In the genomic region with DNA sequence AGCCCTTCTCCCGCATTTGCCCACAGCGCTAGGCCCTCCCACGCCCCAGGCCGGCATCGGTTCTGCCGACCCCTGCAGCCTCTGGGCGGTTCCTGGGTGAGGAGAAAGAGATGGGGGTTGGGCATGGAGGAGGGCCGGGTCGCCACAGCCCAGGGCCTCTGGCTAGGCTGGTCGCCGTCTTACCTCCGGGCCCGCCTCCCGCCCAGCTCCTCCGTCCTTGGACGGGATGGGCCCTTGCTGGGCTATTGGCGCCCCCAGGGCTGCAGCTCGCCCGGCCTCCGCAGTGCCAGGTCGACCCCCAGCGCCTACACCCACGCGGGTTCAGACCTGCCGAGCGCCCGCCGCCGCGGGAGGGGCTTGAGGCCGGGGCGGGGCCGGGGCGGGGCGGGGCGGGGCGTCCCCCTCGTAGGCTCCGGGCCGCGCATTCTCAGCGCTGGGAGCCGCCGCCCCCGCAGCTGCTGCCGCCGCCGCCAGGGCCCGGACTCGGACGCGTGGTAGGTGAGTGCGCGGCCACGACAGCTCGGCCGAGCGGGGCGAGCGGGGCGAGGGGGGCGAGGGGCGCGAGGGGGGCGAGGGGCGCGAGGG, we compare ENCODE assay signal across 1 cellular context.
A peak's percentile ranks its signal among the peaks of the same experiment; 100 is the strongest.
TF ChIP-seq lines count a peak whose summit lies in the region.

TSS of gene CD151 (plus strand) at position 424 of the 585 bp plus-strand sequence. CDS start 3,118 bp downstream, outside the sequence.

TF ChIP-seq in HepG2, 621 proteins besides CTCF, POLR2A, EP300 and RAD21 (continued from another document and continues in another):
- no peak for TF ChIP-seq TERF1 (CRISPR knock-in tag; IDR thresholded peaks at IDR 0.05)
- no peak for TF ChIP-seq ZNF235 (CRISPR knock-in tag; IDR thresholded peaks at IDR 0.05; ENCODE audit: borderline replicate concordance)
- no peak for TF ChIP-seq ZNF773 (CRISPR knock-in tag; IDR thresholded peaks at IDR 0.05; ENCODE audit: borderline replicate concordance)
- peak; percentile 51; the same call in 1 of the 2 replicates for TF ChIP-seq RBFOX2 (IDR thresholded peaks at IDR 0.05; ENCODE audit: low read depth, low read length)
- TF ChIP-seq, protein P1, sequence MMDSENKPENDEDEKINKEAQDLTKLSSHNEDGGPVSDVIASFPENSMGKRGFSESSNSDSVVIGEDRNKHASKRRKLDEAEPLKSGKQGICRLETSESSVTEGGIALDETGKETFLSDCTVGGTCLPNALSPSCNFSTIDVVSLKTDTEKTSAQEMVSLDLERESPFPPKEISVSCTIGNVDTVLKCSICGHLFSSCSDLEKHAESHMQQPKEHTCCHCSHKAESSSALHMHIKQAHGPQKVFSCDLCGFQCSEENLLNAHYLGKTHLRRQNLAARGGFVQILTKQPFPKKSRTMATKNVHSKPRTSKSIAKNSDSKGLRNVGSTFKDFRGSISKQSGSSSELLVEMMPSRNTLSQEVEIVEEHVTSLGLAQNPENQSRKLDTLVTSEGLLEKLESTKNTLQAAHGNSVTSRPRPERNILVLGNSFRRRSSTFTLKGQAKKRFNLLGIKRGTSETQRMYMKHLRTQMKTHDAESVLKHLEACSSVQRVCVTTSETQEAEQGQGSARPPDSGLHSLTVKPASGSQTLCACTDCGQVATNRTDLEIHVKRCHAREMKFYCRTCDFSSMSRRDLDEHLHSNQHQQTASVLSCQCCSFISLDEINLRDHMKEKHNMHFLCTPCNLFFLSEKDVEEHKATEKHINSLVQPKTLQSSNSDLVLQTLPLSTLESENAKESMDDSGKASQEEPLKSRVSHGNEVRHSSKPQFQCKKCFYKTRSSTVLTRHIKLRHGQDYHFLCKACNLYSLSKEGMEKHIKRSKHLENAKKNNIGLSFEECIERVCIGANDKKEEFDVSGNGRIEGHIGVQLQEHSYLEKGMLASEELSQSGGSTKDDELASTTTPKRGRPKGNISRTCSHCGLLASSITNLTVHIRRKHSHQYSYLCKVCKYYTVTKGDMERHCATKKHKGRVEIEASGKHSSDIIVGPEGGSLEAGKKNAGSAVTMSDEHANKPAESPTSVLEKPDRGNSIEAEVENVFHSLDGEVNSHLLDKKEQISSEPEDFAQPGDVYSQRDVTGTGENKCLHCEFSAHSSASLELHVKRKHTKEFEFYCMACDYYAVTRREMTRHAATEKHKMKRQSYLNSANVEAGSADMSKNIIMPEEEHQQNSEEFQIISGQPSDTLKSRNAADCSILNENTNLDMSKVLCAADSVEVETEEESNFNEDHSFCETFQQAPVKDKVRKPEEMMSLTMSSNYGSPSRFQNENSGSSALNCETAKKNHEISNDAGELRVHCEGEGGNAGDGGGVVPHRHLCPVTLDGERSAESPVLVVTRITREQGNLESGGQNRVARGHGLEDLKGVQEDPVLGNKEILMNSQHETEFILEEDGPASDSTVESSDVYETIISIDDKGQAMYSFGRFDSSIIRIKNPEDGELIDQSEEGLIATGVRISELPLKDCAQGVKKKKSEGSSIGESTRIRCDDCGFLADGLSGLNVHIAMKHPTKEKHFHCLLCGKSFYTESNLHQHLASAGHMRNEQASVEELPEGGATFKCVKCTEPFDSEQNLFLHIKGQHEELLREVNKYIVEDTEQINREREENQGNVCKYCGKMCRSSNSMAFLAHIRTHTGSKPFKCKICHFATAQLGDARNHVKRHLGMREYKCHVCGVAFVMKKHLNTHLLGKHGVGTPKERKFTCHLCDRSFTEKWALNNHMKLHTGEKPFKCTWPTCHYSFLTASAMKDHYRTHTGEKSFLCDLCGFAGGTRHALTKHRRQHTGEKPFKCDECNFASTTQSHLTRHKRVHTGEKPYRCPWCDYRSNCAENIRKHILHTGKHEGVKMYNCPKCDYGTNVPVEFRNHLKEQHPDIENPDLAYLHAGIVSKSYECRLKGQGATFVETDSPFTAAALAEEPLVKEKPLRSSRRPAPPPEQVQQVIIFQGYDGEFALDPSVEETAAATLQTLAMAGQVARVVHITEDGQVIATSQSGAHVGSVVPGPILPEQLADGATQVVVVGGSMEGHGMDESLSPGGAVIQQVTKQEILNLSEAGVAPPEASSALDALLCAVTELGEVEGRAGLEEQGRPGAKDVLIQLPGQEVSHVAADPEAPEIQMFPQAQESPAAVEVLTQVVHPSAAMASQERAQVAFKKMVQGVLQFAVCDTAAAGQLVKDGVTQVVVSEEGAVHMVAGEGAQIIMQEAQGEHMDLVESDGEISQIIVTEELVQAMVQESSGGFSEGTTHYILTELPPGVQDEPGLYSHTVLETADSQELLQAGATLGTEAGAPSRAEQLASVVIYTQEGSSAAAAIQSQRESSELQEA (CRISPR knock-in tag; IDR thresholded peaks at IDR 0.05; ENCODE audit: not compliant biosample characterization): no peak
- TF ChIP-seq ATM (IDR thresholded peaks at IDR 0.05; ENCODE audit: borderline replicate concordance): no peak
- peak; percentile 79 for TF ChIP-seq KDM2A (CRISPR knock-in tag; IDR thresholded peaks at IDR 0.05; ENCODE audit: borderline replicate concordance, low read depth)
- TF ChIP-seq ZNF788 (CRISPR knock-in tag; IDR thresholded peaks at IDR 0.05; ENCODE audit: borderline replicate concordance): peak; percentile 14; the same call in 1 of the 2 replicates
- no peak for TF ChIP-seq ZNF720 (CRISPR knock-in tag; IDR thresholded peaks at IDR 0.05)
- no peak for TF ChIP-seq ATF6 (CRISPR knock-in tag; conservative IDR thresholded peaks at IDR 0.05)
- no peak for TF ChIP-seq NCOA2 (CRISPR knock-in tag; IDR thresholded peaks at IDR 0.05)
- TF ChIP-seq, protein P2, sequence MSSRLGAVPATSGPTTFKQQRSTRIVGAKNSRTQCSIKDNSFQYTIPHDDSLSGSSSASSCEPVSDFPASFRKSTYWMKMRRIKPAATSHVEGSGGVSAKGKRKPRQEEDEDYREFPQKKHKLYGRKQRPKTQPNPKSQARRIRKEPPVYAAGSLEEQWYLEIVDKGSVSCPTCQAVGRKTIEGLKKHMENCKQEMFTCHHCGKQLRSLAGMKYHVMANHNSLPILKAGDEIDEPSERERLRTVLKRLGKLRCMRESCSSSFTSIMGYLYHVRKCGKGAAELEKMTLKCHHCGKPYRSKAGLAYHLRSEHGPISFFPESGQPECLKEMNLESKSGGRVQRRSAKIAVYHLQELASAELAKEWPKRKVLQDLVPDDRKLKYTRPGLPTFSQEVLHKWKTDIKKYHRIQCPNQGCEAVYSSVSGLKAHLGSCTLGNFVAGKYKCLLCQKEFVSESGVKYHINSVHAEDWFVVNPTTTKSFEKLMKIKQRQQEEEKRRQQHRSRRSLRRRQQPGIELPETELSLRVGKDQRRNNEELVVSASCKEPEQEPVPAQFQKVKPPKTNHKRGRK (CRISPR knock-in tag; IDR thresholded peaks at IDR 0.05): no peak
- TF ChIP-seq NFRKB (IDR thresholded peaks at IDR 0.05): no peak
- TF ChIP-seq ZFP1 (CRISPR knock-in tag; IDR thresholded peaks at IDR 0.05): no peak
- no peak for TF ChIP-seq KDM1A (CRISPR knock-in tag; IDR thresholded peaks at IDR 0.05)
- no peak for TF ChIP-seq ZSCAN25 (CRISPR knock-in tag; IDR thresholded peaks at IDR 0.05)
- 0 out of 2 replicates have a peak, but pooled peaks have one; percentile 9 for TF ChIP-seq TBX2 (CRISPR knock-in tag; IDR thresholded peaks at IDR 0.05; ENCODE audit: borderline replicate concordance)
- TF ChIP-seq TEAD3 (CRISPR knock-in tag; optimal IDR thresholded peaks at IDR 0.05; ENCODE audit: borderline replicate concordance): no peak
- no peak for TF ChIP-seq ZFP62 (CRISPR knock-in tag; IDR thresholded peaks at IDR 0.05)
- TF ChIP-seq SNAPC4 (CRISPR knock-in tag; IDR thresholded peaks at IDR 0.05): no peak
- TF ChIP-seq RXRB (CRISPR knock-in tag; IDR thresholded peaks at IDR 0.05; ENCODE audit: borderline replicate concordance): no peak
- TF ChIP-seq ZNF777 (CRISPR knock-in tag; IDR thresholded peaks at IDR 0.05): no peak
- TF ChIP-seq CAMTA2 (CRISPR knock-in tag; IDR thresholded peaks at IDR 0.05; ENCODE audit: borderline replicate concordance): no peak
- TF ChIP-seq ZNF451 (CRISPR knock-in tag; IDR thresholded peaks at IDR 0.05): 0 out of 2 replicates have a peak, but pooled peaks have one; percentile 42
- no peak for TF ChIP-seq NR2F2 (IDR thresholded peaks at IDR 0.05; ENCODE audit: borderline replicate concordance, low read depth)
- TF ChIP-seq, protein P3, sequence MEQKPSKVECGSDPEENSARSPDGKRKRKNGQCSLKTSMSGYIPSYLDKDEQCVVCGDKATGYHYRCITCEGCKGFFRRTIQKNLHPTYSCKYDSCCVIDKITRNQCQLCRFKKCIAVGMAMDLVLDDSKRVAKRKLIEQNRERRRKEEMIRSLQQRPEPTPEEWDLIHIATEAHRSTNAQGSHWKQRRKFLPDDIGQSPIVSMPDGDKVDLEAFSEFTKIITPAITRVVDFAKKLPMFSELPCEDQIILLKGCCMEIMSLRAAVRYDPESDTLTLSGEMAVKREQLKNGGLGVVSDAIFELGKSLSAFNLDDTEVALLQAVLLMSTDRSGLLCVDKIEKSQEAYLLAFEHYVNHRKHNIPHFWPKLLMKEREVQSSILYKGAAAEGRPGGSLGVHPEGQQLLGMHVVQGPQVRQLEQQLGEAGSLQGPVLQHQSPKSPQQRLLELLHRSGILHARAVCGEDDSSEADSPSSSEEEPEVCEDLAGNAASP (CRISPR knock-in tag; IDR thresholded peaks at IDR 0.05; ENCODE audit: borderline replicate concordance): no peak
- TF ChIP-seq PHF8 (CRISPR knock-in tag; IDR thresholded peaks at IDR 0.05): peak; percentile 62
- TF ChIP-seq ZBTB43 (CRISPR knock-in tag; conservative IDR thresholded peaks at IDR 0.05): no peak
- no peak for TF ChIP-seq TOE1 (CRISPR knock-in tag; IDR thresholded peaks at IDR 0.05)
- no peak for TF ChIP-seq ATF7-NPFF (CRISPR knock-in tag; IDR thresholded peaks at IDR 0.05; ENCODE audit: low read depth)
- TF ChIP-seq ZNF543 (CRISPR knock-in tag; IDR thresholded peaks at IDR 0.05): no peak
- TF ChIP-seq, protein P4, sequence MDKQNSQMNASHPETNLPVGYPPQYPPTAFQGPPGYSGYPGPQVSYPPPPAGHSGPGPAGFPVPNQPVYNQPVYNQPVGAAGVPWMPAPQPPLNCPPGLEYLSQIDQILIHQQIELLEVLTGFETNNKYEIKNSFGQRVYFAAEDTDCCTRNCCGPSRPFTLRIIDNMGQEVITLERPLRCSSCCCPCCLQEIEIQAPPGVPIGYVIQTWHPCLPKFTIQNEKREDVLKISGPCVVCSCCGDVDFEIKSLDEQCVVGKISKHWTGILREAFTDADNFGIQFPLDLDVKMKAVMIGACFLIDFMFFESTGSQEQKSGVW (CRISPR knock-in tag; IDR thresholded peaks at IDR 0.05; ENCODE audit: borderline replicate concordance): no peak
